Comparison of ENCODE assay signal across 14 cellular contexts in genomic region chr2:197613509-197613987, GRCh38.
DNase-seq lines count a peak whose midpoint lies in the region; ATAC-seq and TF ChIP-seq lines count a peak whose summit lies in the region.
"Had no signal": no experiment of that assay in that cellular context is flagged by ENCODE, and none has a peak within 500 bp of the region (broad histone marks: within the 10 kb centered on the region; RNA-seq: fewer than 3 reads in every experiment).

No MANE protein-coding gene starts in this region.

- no peak for TF ChIP-seq CTCF in HFFc6 (IDR thresholded peaks at IDR 0.05)

- H3K27ac Mint-ChIP-seq in HFFc6, result no peak overlapping the region
- H3K27ac Mint-ChIP-seq: activated naive CD8-positive, alpha-beta T cell; stimulated activated effector memory CD8-positive, alpha-beta T cell treated with anti-CD3 and anti-CD28 coated beads, Interleukin-12 subunit alpha, Interleukin-12 subunit beta, amount 100 ng/mL, for 72 hours had no signal

- H3K9me3 Mint-ChIP-seq in HFFc6, result no peaks in the 10 kb centered on the region

- no peaks in the 10 kb centered on the region for H3K36me3 Mint-ChIP-seq in HFFc6 (ENCODE audit: low read depth)
- H3K36me3 Mint-ChIP-seq: activated naive CD8-positive, alpha-beta T cell; stimulated activated effector memory CD8-positive, alpha-beta T cell treated with anti-CD3 and anti-CD28 coated beads, Interleukin-12 subunit alpha, Interleukin-12 subunit beta, amount 100 ng/mL, for 72 hours had no signal

- DNase-seq in DMS153 treated with DMSO at 0.1 percent for 48 hours (lab: John Stamatoyannopoulos, UW; ENCODE audit: unreplicated experiment), result peak; percentile 49
- DNase-seq in NCI-H2029 treated with DMSO at 0.1 percent for 48 hours (lab: John Stamatoyannopoulos, UW), result peak; percentile 82
- DNase-seq in left kidney (ENCODE audit: low read depth, low spot score), result peak; percentile 64
- DNase-seq in NCI-H82 (lab: John Stamatoyannopoulos, UW), result no peak
- no peak for DNase-seq in activated CD4-positive, alpha-beta T cell treated with anti-CD3 and anti-CD28 coated beads, Interleukin-2, amount 50 U/mL, for 4 hours
- DNase-seq in HFFc6, result no peak
- DNase-seq: cortex of kidney, heart right ventricle, NCI-H1105, Peyer's patch had no signal

- peak overlapping the region; percentile 86 for H3K27ac ChIP-seq in angular gyrus (ENCODE audit: low read depth, low read length)
- H3K27ac ChIP-seq: heart right ventricle, Peyer's patch had no signal

- peaks cover 1% of the 10 kb centered on the region; the same call in 1 of the 2 replicates for H3K27me3 Mint-ChIP-seq in HFFc6 (ENCODE audit: insufficient read depth)
- H3K27me3 Mint-ChIP-seq: activated naive CD8-positive, alpha-beta T cell had no signal

- H3K4me1 Mint-ChIP-seq in HFFc6 (ENCODE audit: low read depth), result no peaks in the 10 kb centered on the region
- H3K4me1 Mint-ChIP-seq: stimulated activated effector memory CD8-positive, alpha-beta T cell treated with anti-CD3 and anti-CD28 coated beads, Interleukin-12 subunit alpha, Interleukin-12 subunit beta, amount 100 ng/mL, for 72 hours had no signal

- H3K4me3 Mint-ChIP-seq in HFFc6, result no peak overlapping the region
- H3K4me3 Mint-ChIP-seq: activated naive CD8-positive, alpha-beta T cell; stimulated activated effector memory CD8-positive, alpha-beta T cell treated with anti-CD3 and anti-CD28 coated beads, Interleukin-12 subunit alpha, Interleukin-12 subunit beta, amount 100 ng/mL, for 72 hours had no signal

- no peak for ATAC-seq in GM18498 (IDR thresholded peaks at IDR 0.05; ENCODE audit: unreplicated experiment)
- ATAC-seq: heart right ventricle; stimulated activated effector memory CD8-positive, alpha-beta T cell treated with anti-CD3 and anti-CD28 coated beads, Interleukin-12 subunit alpha, Interleukin-12 subunit beta, amount 100 ng/mL, for 72 hours had no signal

Comparison
In these comparisons a context has a peak if more than half of its experiments do, and no peak if none do; other contexts are left out.
1. DNase-seq: peak in DMS153 treated with DMSO at 0.1 percent for 48 hours (single experiment), NCI-H2029 treated with DMSO at 0.1 percent for 48 hours (single experiment) and left kidney (single experiment); none in NCI-H82 (single experiment), activated CD4-positive, alpha-beta T cell treated with anti-CD3 and anti-CD28 coated beads, Interleukin-2, amount 50 U/mL, for 4 hours (0 of 2) and HFFc6 (single experiment).